Comparison of ENCODE assay signal across 23 cellular contexts in genomic region chr12:50999139-50999538, GRCh38. TPM values are rescaled to one million over a fixed set of nuclear protein-coding genes. Genes with fewer than 3 reads are reported as not detected.
DNase-seq lines count a peak whose midpoint lies in the region; ATAC-seq lines count a peak whose summit lies in the region.
"Had no signal": no experiment of that assay in that cellular context is flagged by ENCODE, and none has a peak within 500 bp of the region (broad histone marks: within the 10 kb centered on the region; RNA-seq: fewer than 3 reads in every experiment).

No MANE protein-coding gene starts in this region.

- no peak overlapping the region for H2BK5ac ChIP-seq in trophoblast cell (ENCODE audit: low read depth, low read length, poor library complexity)

- H4K91ac ChIP-seq in trophoblast cell (ENCODE audit: low read depth, low read length): no peak overlapping the region

- H3K4me1 ChIP-seq in trophoblast cell (ENCODE audit: control insufficient read depth in 1 of 2, insufficient read depth in 2 of 2, low read length in 2 of 2): no peaks in the 10 kb centered on the region

- H3K4me2 ChIP-seq in trophoblast cell (ENCODE audit: low read length): no peak overlapping the region
- H3K4me2 ChIP-seq: KMS-11 had no signal

- H2BK120ac ChIP-seq in trophoblast cell (ENCODE audit: insufficient read depth, low read length, poor library complexity): no peak overlapping the region

- peaks cover 3% of the 10 kb centered on the region for H3K79me1 ChIP-seq in trophoblast cell (ENCODE audit: low read length)

- H3K4ac ChIP-seq in trophoblast cell (ENCODE audit: low read depth, low read length): no peak overlapping the region

- no peak for DNase-seq in activated CD4-positive, alpha-beta T cell treated with anti-CD3 and anti-CD28 coated beads, Interleukin-2, amount 10 ng/mL, durations not matched to agents 24 days and 14 days
- DNase-seq in activated CD4-positive, alpha-beta T cell treated with anti-CD3 and anti-CD28 coated beads, Interleukin-2, amount 50 U/mL, for 48 hours: no peak
- no peak for DNase-seq in stimulated activated naive CD8-positive, alpha-beta T cell treated with anti-CD3 and anti-CD28 coated beads, Interleukin-15, Interleukin-2, amounts not matched to agents 100 U/mL and 50 U/mL, for 24 hours
- peak; percentile 59 to 85 for DNase-seq in trophoblast cell
- DNase-seq: Calu3; DMS153; DND-41; HCEC 1CT; IMR-90; MM.1S; NCI-H2029; NCI-H446; NCI-H524 treated with DMSO at 0.1 percent for 48 hours; NCI-H82; NK-92 treated with Interleukin-12 subunit alpha and Interleukin-12 subunit beta, amount 100 ng/mL, for 24 hours; PC-3 had no signal

- no peak overlapping the region for H3K4me3 ChIP-seq in trophoblast cell (ENCODE audit: low read depth, low read length)

- no peaks in the 10 kb centered on the region for H3K27me3 ChIP-seq in trophoblast cell (ENCODE audit: insufficient read depth, low read length)

- no peaks in the 10 kb centered on the region for H3K27me3 Mint-ChIP-seq in activated CD4-positive, alpha-beta T cell treated with anti-CD3 and anti-CD28 coated beads, Interleukin-2, amount 10 ng/mL, durations not matched to agents 24 days and 14 days
- H3K27me3 Mint-ChIP-seq in stimulated activated naive CD8-positive, alpha-beta T cell treated with anti-CD3 and anti-CD28 coated beads, Interleukin-15, Interleukin-2, amounts not matched to agents 100 ng/mL and 50 ng/mL, for 24 hours: no peaks in the 10 kb centered on the region

- no peak overlapping the region for H3K18ac ChIP-seq in trophoblast cell (ENCODE audit: low read length)

- peak overlapping the region; percentile 49 for H3K27ac Mint-ChIP-seq in activated CD4-positive, alpha-beta T cell treated with anti-CD3 and anti-CD28 coated beads, Interleukin-2, amount 10 ng/mL, durations not matched to agents 24 days and 14 days
- peak overlapping the region; percentile 61 for H3K27ac Mint-ChIP-seq in stimulated activated naive CD8-positive, alpha-beta T cell treated with anti-CD3 and anti-CD28 coated beads, Interleukin-15, Interleukin-2, amounts not matched to agents 100 ng/mL and 50 ng/mL, for 24 hours

- ATAC-seq in stimulated activated naive CD8-positive, alpha-beta T cell treated with anti-CD3 and anti-CD28 coated beads, Interleukin-15, Interleukin-2, amounts not matched to agents 100 U/mL and 50 U/mL, for 24 hours: no peak
- ATAC-seq in esophagus mucosa (no peak), HG02884 (IDR thresholded peaks at IDR 0.05; ENCODE audit: unreplicated experiment) (no peak)
- ATAC-seq: PC-3 had no signal

- no CpG with 5 or more reads among the region's 4 CpGs for WGBS in trophoblast cell (ENCODE audit: extremely low coverage, insufficient coverage, insufficient read length)

- H3K79me2 ChIP-seq in trophoblast cell (ENCODE audit: control insufficient read depth, insufficient read depth, low read length, poor library complexity): no peaks in the 10 kb centered on the region

- peaks cover 52% of the 10 kb centered on the region for H3K36me3 Mint-ChIP-seq in activated CD4-positive, alpha-beta T cell treated with anti-CD3 and anti-CD28 coated beads, Interleukin-2, amount 10 ng/mL, durations not matched to agents 24 days and 14 days (ENCODE audit: low read depth)
- H3K36me3 Mint-ChIP-seq in stimulated activated naive CD8-positive, alpha-beta T cell treated with anti-CD3 and anti-CD28 coated beads, Interleukin-15, Interleukin-2, amounts not matched to agents 100 ng/mL and 50 ng/mL, for 24 hours (ENCODE audit: low read depth): peaks cover 63% of the 10 kb centered on the region

- peaks cover 16% of the 10 kb centered on the region for H3K4me1 Mint-ChIP-seq in activated CD4-positive, alpha-beta T cell treated with anti-CD3 and anti-CD28 coated beads, Interleukin-2, amount 10 ng/mL, durations not matched to agents 24 days and 14 days
- H3K4me1 Mint-ChIP-seq in stimulated activated naive CD8-positive, alpha-beta T cell treated with anti-CD3 and anti-CD28 coated beads, Interleukin-15, Interleukin-2, amounts not matched to agents 100 ng/mL and 50 ng/mL, for 24 hours (ENCODE audit: low read depth): peaks cover 18% of the 10 kb centered on the region

- peaks cover 9 to 12% of the 10 kb centered on the region in 2 experiments for H3K36me3 ChIP-seq in trophoblast cell (ENCODE audit: control insufficient read depth in 1 of 2, insufficient read depth in 2 of 2, low read length in 2 of 2)

- no peaks in the 10 kb centered on the region for H3K9me3 Mint-ChIP-seq in activated CD4-positive, alpha-beta T cell treated with anti-CD3 and anti-CD28 coated beads, Interleukin-2, amount 10 ng/mL, durations not matched to agents 24 days and 14 days
- no peaks in the 10 kb centered on the region for H3K9me3 Mint-ChIP-seq in stimulated activated naive CD8-positive, alpha-beta T cell treated with anti-CD3 and anti-CD28 coated beads, Interleukin-15, Interleukin-2, amounts not matched to agents 100 ng/mL and 50 ng/mL, for 24 hours

- H3K9ac ChIP-seq in trophoblast cell (ENCODE audit: low read length): no peak overlapping the region
- H3K9ac ChIP-seq: KMS-11 had no signal

- no peak overlapping the region for H2AK5ac ChIP-seq in trophoblast cell (ENCODE audit: low read length)

- H3K27ac ChIP-seq in trophoblast cell (ENCODE audit: low read depth, low read length): peak overlapping the region; percentile 49
- H3K27ac ChIP-seq: KMS-11 had no signal

- no peaks in the 10 kb centered on the region for H3K9me3 ChIP-seq in trophoblast cell (ENCODE audit: insufficient read depth, low read depth, low read length)

- H2BK12ac ChIP-seq in trophoblast cell (ENCODE audit: low read length): no peak overlapping the region

- no peak overlapping the region for H2AFZ ChIP-seq in trophoblast cell (ENCODE audit: insufficient read depth, low read length, poor library complexity)

- no peak overlapping the region for H3K23ac ChIP-seq in trophoblast cell (ENCODE audit: low read length)

- no peak overlapping the region for H3K14ac ChIP-seq in trophoblast cell (ENCODE audit: low read length)

- H4K12ac ChIP-seq in trophoblast cell (ENCODE audit: low read depth, low read length): no peak overlapping the region

- intact Hi-C loops in activated CD4-positive, alpha-beta T cell treated with anti-CD3 and anti-CD28 coated beads, Interleukin-2, amount 10 ng/mL, durations not matched to agents 24 days and 14 days (cut with micrococcal nuclease): no loop called here

- no peak overlapping the region for H4K8ac ChIP-seq in trophoblast cell (ENCODE audit: low read depth, low read length)

- peak overlapping the region; percentile 38 for H3K4me3 Mint-ChIP-seq in activated CD4-positive, alpha-beta T cell treated with anti-CD3 and anti-CD28 coated beads, Interleukin-2, amount 10 ng/mL, durations not matched to agents 24 days and 14 days
- no peak overlapping the region for H3K4me3 Mint-ChIP-seq in stimulated activated naive CD8-positive, alpha-beta T cell treated with anti-CD3 and anti-CD28 coated beads, Interleukin-15, Interleukin-2, amounts not matched to agents 100 ng/mL and 50 ng/mL, for 24 hours

RNA-seq across cellular contexts. Expression of gene SLC11A2, which starts 27.0 kb away (rescaled TPM):
- total RNA-seq in activated CD4-positive, alpha-beta T cell treated with anti-CD3 and anti-CD28 coated beads, Interleukin-2, amount 10 ng/mL, durations not matched to agents 24 days and 14 days: 54.2 and 56.2 TPM in 2 replicates
- polyA plus RNA-seq in trophoblast cell (2013): 33.1 and 33.8 TPM in 2 replicates
- 31.6 TPM for total RNA-seq in esophagus mucosa

RNA-seq across cellular contexts. Expression of gene HIGD1C, which starts 46.8 kb away (rescaled TPM):
- total RNA-seq in activated CD4-positive, alpha-beta T cell treated with anti-CD3 and anti-CD28 coated beads, Interleukin-2, amount 10 ng/mL, durations not matched to agents 24 days and 14 days: not detected in 2 replicates
- not detected in 2 replicates for polyA plus RNA-seq in trophoblast cell (2013)
- not detected for total RNA-seq in esophagus mucosa
- total RNA-seq: A172, Calu3, H1, IMR-90, PC-3 had no signal
- polyA plus RNA-seq: BJ, H1, IMR-90 had no signal

RNA-seq across cellular contexts. Expression of gene LETMD1, which starts 49.0 kb away (rescaled TPM):
- total RNA-seq in activated CD4-positive, alpha-beta T cell treated with anti-CD3 and anti-CD28 coated beads, Interleukin-2, amount 10 ng/mL, durations not matched to agents 24 days and 14 days: 75.7 and 77.8 TPM in 2 replicates
- polyA plus RNA-seq in trophoblast cell (2013): 21.3 TPM in 2 replicates
- 32.8 TPM for total RNA-seq in esophagus mucosa

Comparison
In these comparisons a context has a peak if more than half of its experiments do, and no peak if none do; other contexts are left out.
1. DNase-seq: peak in trophoblast cell (2 of 2); none in activated CD4-positive, alpha-beta T cell treated with anti-CD3 and anti-CD28 coated beads, Interleukin-2, amount 10 ng/mL, durations not matched to agents 24 days and 14 days (single experiment), activated CD4-positive, alpha-beta T cell treated with anti-CD3 and anti-CD28 coated beads, Interleukin-2, amount 50 U/mL, for 48 hours (0 of 2) and stimulated activated naive CD8-positive, alpha-beta T cell treated with anti-CD3 and anti-CD28 coated beads, Interleukin-15, Interleukin-2, amounts not matched to agents 100 U/mL and 50 U/mL, for 24 hours (single experiment).